ENCODE assay signal across 1 cellular context in the genomic region with DNA sequence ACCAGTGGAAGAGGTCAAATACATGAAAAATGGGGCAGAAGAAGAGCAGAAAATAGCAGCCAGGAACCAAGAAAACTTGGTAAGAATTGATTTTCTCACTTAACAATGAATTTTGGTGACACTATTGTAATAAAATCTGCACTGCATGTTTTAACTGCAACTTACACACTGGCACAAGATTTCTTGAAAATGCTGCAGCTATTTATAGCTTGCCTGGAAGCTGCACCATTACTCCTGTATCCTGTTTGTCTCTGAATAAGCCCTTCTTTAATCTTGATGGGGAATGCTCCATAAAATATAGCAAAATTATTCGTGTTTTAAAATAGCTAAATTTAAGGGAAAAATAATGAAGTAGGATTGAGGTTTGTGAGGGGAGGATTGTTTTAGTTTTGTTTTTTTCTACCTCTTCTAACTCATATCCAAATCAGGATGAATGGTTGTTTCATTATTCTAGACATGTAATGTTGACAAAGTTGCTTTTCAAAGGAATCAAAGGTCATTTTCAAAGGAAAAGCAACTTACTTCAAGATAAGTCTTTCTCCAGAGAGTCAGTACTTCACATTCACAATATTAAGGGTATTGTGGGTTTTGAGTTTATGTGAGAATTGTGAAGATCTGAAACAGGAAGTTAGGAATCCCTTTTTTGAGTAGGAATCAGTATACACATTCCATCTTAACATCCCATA.
TF ChIP-seq lines count a peak whose summit lies in the region.

No MANE protein-coding gene starts in this region.

TF ChIP-seq in HEK293, 187 proteins besides CTCF, POLR2A, EP300 and RAD21 (continued from another document):
- TF ChIP-seq, protein P1, sequence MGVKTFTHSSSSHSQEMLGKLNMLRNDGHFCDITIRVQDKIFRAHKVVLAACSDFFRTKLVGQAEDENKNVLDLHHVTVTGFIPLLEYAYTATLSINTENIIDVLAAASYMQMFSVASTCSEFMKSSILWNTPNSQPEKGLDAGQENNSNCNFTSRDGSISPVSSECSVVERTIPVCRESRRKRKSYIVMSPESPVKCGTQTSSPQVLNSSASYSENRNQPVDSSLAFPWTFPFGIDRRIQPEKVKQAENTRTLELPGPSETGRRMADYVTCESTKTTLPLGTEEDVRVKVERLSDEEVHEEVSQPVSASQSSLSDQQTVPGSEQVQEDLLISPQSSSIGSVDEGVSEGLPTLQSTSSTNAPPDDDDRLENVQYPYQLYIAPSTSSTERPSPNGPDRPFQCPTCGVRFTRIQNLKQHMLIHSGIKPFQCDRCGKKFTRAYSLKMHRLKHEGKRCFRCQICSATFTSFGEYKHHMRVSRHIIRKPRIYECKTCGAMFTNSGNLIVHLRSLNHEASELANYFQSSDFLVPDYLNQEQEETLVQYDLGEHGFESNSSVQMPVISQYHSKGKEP (tag by site-specific recombination; IDR thresholded peaks at IDR 0.05) = 0 out of 2 replicates have a peak, but pooled peaks have one; percentile 22
- TF ChIP-seq ZNF530 (tag by site-specific recombination; IDR thresholded peaks at IDR 0.05; ENCODE audit: low read depth) (no peak), ZNF221 (tag by site-specific recombination; IDR thresholded peaks at IDR 0.05; ENCODE audit: borderline replicate concordance) (no peak)
